In genomic region chr14:92942136-92942535, GRCh38 we compare ENCODE assay signal across 5 cellular contexts. TPM values are rescaled to one million over a fixed set of nuclear protein-coding genes. Genes with fewer than 3 reads are reported as not detected.
"Had no signal": no experiment of that assay in that cellular context is flagged by ENCODE, and none has a peak within 500 bp of the region (broad histone marks: within the 10 kb centered on the region; RNA-seq: fewer than 3 reads in every experiment).

No MANE protein-coding gene starts in this region.

- DNase-seq: H9, HCEC 1CT, IMR-90 had no signal

- H3K27ac Mint-ChIP-seq: GM23338 had no signal

- H3K4me2 ChIP-seq: GM23338 had no signal

- H3K9me3 Mint-ChIP-seq: GM23338, H9 had no signal

- H3K4me3 ChIP-seq: GM23338 had no signal

- ATAC-seq: GM23338 had no signal

- H3K4me1 Mint-ChIP-seq: GM23338, H9 had no signal

- H3K4me3 Mint-ChIP-seq: GM23338, H9 had no signal

- H2AFZ ChIP-seq: GM23338 had no signal

RNA-seq across cellular contexts. Expression of gene CHGA, which starts 19.2 kb away (rescaled TPM):
- total RNA-seq: HT-29, IMR-90 had no signal
- polyA plus RNA-seq: IMR-90 had no signal
